ENCODE assay signal across 15 cellular contexts in genomic region chr16:86585821-86586611, GRCh38. TPM values are rescaled to one million over a fixed set of nuclear protein-coding genes. Genes with fewer than 3 reads are reported as not detected.
DNase-seq lines count a peak whose midpoint lies in the region; ATAC-seq and TF ChIP-seq lines count a peak whose summit lies in the region.
"Had no signal": no experiment of that assay in that cellular context is flagged by ENCODE, and none has a peak within 500 bp of the region (broad histone marks: within the 10 kb centered on the region; RNA-seq: fewer than 3 reads in every experiment).

No MANE protein-coding gene starts in this region.

- H3K27me3 Mint-ChIP-seq in CD8-positive, alpha-beta T cell (ENCODE audit: low read depth), result peaks cover 19% of the 10 kb centered on the region

- no peaks in the 10 kb centered on the region for H3K9me3 ChIP-seq in lung (ENCODE audit: control insufficient read depth in 2 of 2, insufficient read depth in 1 of 2, low read length in 1 of 2)
- no peaks in the 10 kb centered on the region for H3K9me3 ChIP-seq in aorta (ENCODE audit: control insufficient read depth, low read length)
- no peaks in the 10 kb centered on the region for H3K9me3 ChIP-seq in CD8-positive, alpha-beta T cell (ENCODE audit: low read length)

- ATAC-seq in Right ventricle myocardium inferior (peak; percentile 28), lung (ENCODE audit: insufficient read depth, low FRiP score) (no peak), aorta (ENCODE audit: low FRiP score) (peak; percentile 72)
- no peak for ATAC-seq in CD8-positive, alpha-beta T cell
- ATAC-seq: natural killer cell; stimulated activated effector memory CD8-positive, alpha-beta T cell treated with anti-CD3 and anti-CD28 coated beads, Interleukin-12 subunit alpha, Interleukin-12 subunit beta, amount 100 ng/mL, for 72 hours had no signal

- H3K4me1 ChIP-seq in lung (ENCODE audit: control insufficient read depth in 2 of 2, insufficient read depth in 2 of 2, low read length in 2 of 2) (no peaks in the 10 kb centered on the region), aorta (ENCODE audit: control insufficient read depth in 1 of 2, insufficient read depth in 2 of 2, low read length in 2 of 2) (peaks cover 11 to 15% of the 10 kb centered on the region in 2 donors)
- no peaks in the 10 kb centered on the region for H3K4me1 ChIP-seq in CD8-positive, alpha-beta T cell (ENCODE audit: insufficient read depth, low read length)

- intact Hi-C loops in Right ventricle myocardium inferior (cut with DNase I), result loop anchor here (2.0 kb wide), 1 partner anchor 55 kb away; no protein-coding TSS in a partner anchor
- intact Hi-C loops in cardiac septum (cut with DNase I), result no loop called here
- intact Hi-C loops in aorta (cut with DNase I), result no loop called here
- intact Hi-C loops in CD8-positive, alpha-beta T cell (cut with DNase I, micrococcal nuclease), result no loop called here

- H3K36me3 ChIP-seq in lung (ENCODE audit: control insufficient read depth in 2 of 2, insufficient read depth in 2 of 2, low read length in 2 of 2) (no peaks in the 10 kb centered on the region), aorta (ENCODE audit: control insufficient read depth in 1 of 2, insufficient read depth in 2 of 2, low read length in 1 of 2) (no peaks in the 10 kb centered on the region)
- H3K36me3 ChIP-seq in CD8-positive, alpha-beta T cell (ENCODE audit: insufficient read depth, low read length), result no peaks in the 10 kb centered on the region

- DNase-seq in Right ventricle myocardium inferior (ENCODE audit: missing footprints) (no peak), cardiac septum (ENCODE audit: low spot score) (no peak), choroid plexus epithelial cell (ENCODE audit: low read depth) (peak; percentile 86), lung (ENCODE audit: low spot score) (no peak), aorta (peak in 1 of 2 donors; percentile 65), NCI-H1092 treated with DMSO at 0.1 percent for 48 hours (lab: John Stamatoyannopoulos, UW) (no peak), NCI-H2227 (lab: John Stamatoyannopoulos, UW; ENCODE audit: unreplicated experiment) (no peak)
- no peak for DNase-seq in CD8-positive, alpha-beta T cell
- DNase-seq: 8988T; activated CD4-positive, alpha-beta T cell treated with anti-CD3 and anti-CD28 coated beads for 4 hours; activated gamma-delta T cell treated with Interleukin-2 at 50 U/mL for 16 hours; natural killer cell; NCI-H1417; NCI-H526 treated with DMSO at 0.1 percent for 48 hours had no signal

- peak overlapping the region; percentile 11 for H3K4me3 ChIP-seq in choroid plexus epithelial cell (ENCODE audit: low read depth, low read length)
- H3K4me3 ChIP-seq in lung, result no peak overlapping the region
- no peak overlapping the region for H3K4me3 ChIP-seq in aorta (ENCODE audit: low read length in 2 of 2)
- H3K4me3 ChIP-seq in CD8-positive, alpha-beta T cell (ENCODE audit: low read depth, low read length), result no peak overlapping the region

- no peaks in the 10 kb centered on the region for H3K36me3 Mint-ChIP-seq in CD8-positive, alpha-beta T cell
- H3K36me3 Mint-ChIP-seq: natural killer cell; stimulated activated effector memory CD8-positive, alpha-beta T cell treated with anti-CD3 and anti-CD28 coated beads, Interleukin-12 subunit alpha, Interleukin-12 subunit beta, amount 100 ng/mL, for 72 hours had no signal

- H3K27me3 ChIP-seq in lung (ENCODE audit: control insufficient read depth, insufficient read depth), result no peaks in the 10 kb centered on the region
- no peaks in the 10 kb centered on the region for H3K27me3 ChIP-seq in aorta (ENCODE audit: control insufficient read depth in 1 of 2, insufficient read depth in 2 of 2, low read length in 1 of 2)
- H3K27me3 ChIP-seq in CD8-positive, alpha-beta T cell (ENCODE audit: insufficient read depth, low read length), result no peaks in the 10 kb centered on the region

- peak overlapping the region; percentile 20 to 34 for H3K27ac ChIP-seq in lung (ENCODE audit: low read depth in 1 of 2, low read length in 1 of 2)
- H3K27ac ChIP-seq in aorta (ENCODE audit: low read depth in 1 of 2, low read length in 2 of 2), result peak overlapping the region; percentile 92 to 99
- no peak overlapping the region for H3K27ac ChIP-seq in CD8-positive, alpha-beta T cell (ENCODE audit: low read depth, low read length)

- CTCF ChIA-PET in CD8-positive, alpha-beta T cell (lab: Charles Lee), result no interaction called here

- no peak overlapping the region for H3K4me3 Mint-ChIP-seq in CD8-positive, alpha-beta T cell
- H3K4me3 Mint-ChIP-seq: natural killer cell; stimulated activated effector memory CD8-positive, alpha-beta T cell treated with anti-CD3 and anti-CD28 coated beads, Interleukin-12 subunit alpha, Interleukin-12 subunit beta, amount 100 ng/mL, for 72 hours had no signal

- WGBS in lung, 2 donors, result 67 to 85% methylated on average over 10 of the region's 10 CpGs
- WGBS in aorta, 2 donors, result 4 to 5% methylated on average over 10 of the region's 10 CpGs

- H3K9me3 Mint-ChIP-seq in CD8-positive, alpha-beta T cell, result no peaks in the 10 kb centered on the region
- H3K9me3 Mint-ChIP-seq: natural killer cell; stimulated activated effector memory CD8-positive, alpha-beta T cell treated with anti-CD3 and anti-CD28 coated beads, Interleukin-12 subunit alpha, Interleukin-12 subunit beta, amount 100 ng/mL, for 72 hours had no signal

- H3K4me1 Mint-ChIP-seq in CD8-positive, alpha-beta T cell (ENCODE audit: low read depth), result no peaks in the 10 kb centered on the region
- H3K4me1 Mint-ChIP-seq: natural killer cell; stimulated activated effector memory CD8-positive, alpha-beta T cell treated with anti-CD3 and anti-CD28 coated beads, Interleukin-12 subunit alpha, Interleukin-12 subunit beta, amount 100 ng/mL, for 72 hours had no signal

- no peak for TF ChIP-seq CTCF in choroid plexus epithelial cell (conservative IDR thresholded peaks at IDR 0.05; ENCODE audit: low read depth, low read length)
- TF ChIP-seq CTCF in lung (IDR thresholded peaks at IDR 0.05; ENCODE audit: control extremely low read depth, extremely low read depth), result no peak
- no peak for TF ChIP-seq CTCF in CD8-positive, alpha-beta T cell (IDR thresholded peaks at IDR 0.05)

- POLR2A ChIA-PET in CD8-positive, alpha-beta T cell (lab: Charles Lee), result no interaction called here

- no peak overlapping the region for H3K27ac Mint-ChIP-seq in CD8-positive, alpha-beta T cell
- H3K27ac Mint-ChIP-seq: natural killer cell; stimulated activated effector memory CD8-positive, alpha-beta T cell treated with anti-CD3 and anti-CD28 coated beads, Interleukin-12 subunit alpha, Interleukin-12 subunit beta, amount 100 ng/mL, for 72 hours had no signal

RNA-seq across cellular contexts. Expression of gene FOXL1, which starts 7.7 kb away (rescaled TPM):
- total RNA-seq in Right ventricle myocardium inferior (0.60 TPM), cardiac septum (1.2 TPM), lung (1 to 10 TPM; 2.0 to 2.5 TPM), aorta (10 to 100 TPM; 23.8 to 34.4 TPM)
- polyA plus RNA-seq in lung (under 1 TPM; 0.41 to 0.68 TPM), aorta (10 to 100 TPM in 1 of 2 donors, 1 to 10 TPM in 1; 4.3 to 11.9 TPM)
- under 1 TPM in 1 of 2 experiments, not detected in 1; 0.11 TPM for total RNA-seq in CD8-positive, alpha-beta T cell

RNA-seq across cellular contexts. Expression of gene FOXC2, which starts 19.4 kb away (rescaled TPM):
- total RNA-seq in Right ventricle myocardium inferior (1.4 TPM), cardiac septum (2.6 TPM), lung (1 to 10 TPM in 1 of 2 donors, under 1 TPM in 1; 0.82 to 2.7 TPM), aorta (10 to 100 TPM; 29.0 to 45.4 TPM)
- polyA plus RNA-seq in lung (under 1 TPM; 0.37 to 0.43 TPM), aorta (10 to 100 TPM in 1 of 2 donors, 1 to 10 TPM in 1; 8.6 to 22.8 TPM)
- under 1 TPM in 1 of 2 experiments, not detected in 1; 0.16 TPM for total RNA-seq in CD8-positive, alpha-beta T cell

RNA-seq across cellular contexts. Expression of gene MTHFSD, which starts 31.0 kb away (rescaled TPM):
- 10.0 TPM for total RNA-seq in Right ventricle myocardium inferior
- total RNA-seq in cardiac septum, result 12.2 TPM
- total RNA-seq in lung, result 10 to 100 TPM; 23.3 to 28.5 TPM
- polyA plus RNA-seq in lung, result 1 to 10 TPM; 9.4 to 9.9 TPM
- total RNA-seq in aorta, result 10 to 100 TPM; 14.0 to 23.1 TPM
- 10 to 100 TPM in 1 of 2 donors, 1 to 10 TPM in 1; 2.3 to 13.2 TPM for polyA plus RNA-seq in aorta
- total RNA-seq in CD8-positive, alpha-beta T cell, result 1 to 10 TPM; 6.2 to 7.8 TPM

Comparison
In these comparisons a context has a peak if more than half of its experiments do, and no peak if none do; other contexts are left out.
1. ATAC-seq: peak in Right ventricle myocardium inferior (single experiment) and aorta (single experiment); none in lung (single experiment) and CD8-positive, alpha-beta T cell (single experiment).
2. RNA of gene FOXL1, which starts 7.7 kb away (total RNA-seq): 23.8 to 34.4 TPM in aorta; 2.0 to 2.5 TPM in lung, 1.2 TPM in cardiac septum (single experiment), 0.60 TPM in Right ventricle myocardium inferior (single experiment) and 0.11 TPM in CD8-positive, alpha-beta T cell; every median in the first group is over 4 times any median in the second.